ENCODE assay signal across 16 cellular contexts in the genomic region with DNA sequence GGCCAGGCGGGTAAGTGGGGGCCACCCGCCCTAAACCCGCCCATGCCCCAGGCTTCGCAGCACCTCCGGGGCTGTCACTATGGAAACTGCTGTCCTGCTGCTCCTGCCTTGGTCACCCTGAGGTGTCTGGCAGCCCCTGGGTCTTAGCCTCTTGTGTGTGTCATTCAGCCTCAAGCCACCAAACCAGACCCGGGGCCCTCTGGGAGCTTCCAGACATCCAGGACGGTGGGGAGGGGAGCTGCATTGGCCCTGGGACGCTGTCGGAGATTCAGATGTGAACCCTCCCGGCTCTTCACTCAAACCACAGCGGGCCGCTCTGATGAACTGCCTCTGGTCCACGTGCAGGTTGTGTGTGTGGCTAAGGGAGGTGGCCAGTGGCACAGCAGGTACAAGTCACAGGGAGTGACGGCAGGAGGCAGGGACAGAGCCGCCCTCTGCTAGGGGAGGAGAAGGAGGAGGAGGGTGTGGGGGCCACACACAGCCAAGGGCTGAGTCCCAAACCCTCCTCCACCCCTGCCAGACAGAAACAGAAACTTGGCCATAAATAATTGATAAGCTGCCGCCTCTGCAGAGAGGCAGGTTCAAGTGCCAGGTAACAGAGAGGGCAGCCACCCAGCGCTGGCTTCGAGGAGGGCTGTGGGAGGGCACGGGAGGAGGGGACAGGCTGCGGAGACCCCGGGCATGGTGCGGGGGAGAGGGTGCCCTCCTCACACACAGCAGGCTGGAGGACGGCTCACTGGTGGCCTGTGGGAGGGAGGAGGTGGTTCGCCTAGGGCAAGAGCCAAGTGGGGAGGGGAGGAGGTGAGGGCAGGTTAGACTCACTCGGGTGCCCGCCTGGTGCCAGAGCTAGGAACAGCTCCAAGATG. TPM values are rescaled to one million over a fixed set of nuclear protein-coding genes. Genes with fewer than 3 reads are reported as not detected.
DNase-seq lines count a peak whose midpoint lies in the region; ATAC-seq and TF ChIP-seq lines count a peak whose summit lies in the region.
"Had no signal": no experiment of that assay in that cellular context is flagged by ENCODE, and none has a peak within 500 bp of the region (broad histone marks: within the 10 kb centered on the region; RNA-seq: fewer than 3 reads in every experiment).

No MANE protein-coding gene starts in this region.

- H3K36me3 ChIP-seq in esophagus (ENCODE audit: control insufficient read depth in 2 of 2, insufficient read depth in 2 of 2, low read length in 1 of 2) (no peaks in the 10 kb centered on the region), osteoblast (ENCODE audit: insufficient read depth, low read length) (no peaks in the 10 kb centered on the region)

- no peaks in the 10 kb centered on the region for H3K9me3 Mint-ChIP-seq in activated CD8-positive, alpha-beta T cell treated with anti-CD3 and anti-CD28 coated beads, Interleukin-2, amount 10 ng/mL, durations not matched to agents 7 days and 5 days (ENCODE audit: insufficient read depth)
- H3K9me3 Mint-ChIP-seq: activated naive CD8-positive, alpha-beta T cell treated with anti-CD3 and anti-CD28 coated beads, Interleukin-2, amount 50 U/mL, for 24 hours had no signal

- no peaks in the 10 kb centered on the region for H4K20me1 ChIP-seq in osteoblast (ENCODE audit: insufficient read depth, low read length)

- ATAC-seq in activated CD8-positive, alpha-beta T cell treated with anti-CD3 and anti-CD28 coated beads, Interleukin-2, amount 10 ng/mL, durations not matched to agents 7 days and 5 days = no peak
- no peak for ATAC-seq in sciatic nerve
- ATAC-seq: activated naive CD8-positive, alpha-beta T cell treated with anti-CD3 and anti-CD28 coated beads, Interleukin-2, amount 50 U/mL, for 24 hours had no signal

- TF ChIP-seq CTCF in osteoblast (IDR thresholded peaks at IDR 0.05; ENCODE audit: extremely low read depth, low read depth, low read length) (no peak), foreskin fibroblast (IDR thresholded peaks at IDR 0.05; ENCODE audit: low read depth, low read length) (no peak)

- no peak overlapping the region for H3K4me2 ChIP-seq in osteoblast (ENCODE audit: insufficient read depth, low read length)

- H3K27ac ChIP-seq in esophagus (ENCODE audit: low read depth in 2 of 2, low read length in 1 of 2) (peak overlapping the region; percentile 97 to 98), osteoblast (ENCODE audit: low read depth, low read length) (no peak overlapping the region)
- H3K27ac ChIP-seq: coronary artery had no signal

- H3K27ac Mint-ChIP-seq in activated CD8-positive, alpha-beta T cell treated with anti-CD3 and anti-CD28 coated beads, Interleukin-2, amount 10 ng/mL, durations not matched to agents 7 days and 5 days = no peak overlapping the region
- H3K27ac Mint-ChIP-seq: activated naive CD8-positive, alpha-beta T cell treated with anti-CD3 and anti-CD28 coated beads, Interleukin-2, amount 50 U/mL, for 24 hours had no signal

- intact Hi-C loops in sciatic nerve (cut with DNase I) = loop anchor here (5.0 kb wide), 1 partner anchor 172 kb away; no protein-coding TSS in a partner anchor

- H3K4me3 ChIP-seq in esophagus (ENCODE audit: low read depth in 1 of 2, low read length in 2 of 2) (peak overlapping the region; percentile 36 to 38), osteoblast (ENCODE audit: insufficient read depth, low read length) (no peak overlapping the region), foreskin fibroblast (ENCODE audit: low read depth in 1 of 2, low read length in 2 of 2) (no peak overlapping the region)
- H3K4me3 ChIP-seq: coronary artery had no signal

- 47 to 48% methylated on average over 26 of the region's 26 CpGs for WGBS in esophagus, 2 donors

- DNase-seq in DMS79 (lab: John Stamatoyannopoulos, UW) (peak; percentile 74), NCI-H1417 treated with DMSO at 0.1 percent for 48 hours (lab: John Stamatoyannopoulos, UW) (peak; percentile 61), osteoblast (ENCODE audit: insufficient read length, low spot score, missing footprints) (peak; percentile 73), foreskin fibroblast (no peak), glomerular visceral epithelial cell (ENCODE audit: extremely low spot score) (no peak), sciatic nerve (ENCODE audit: low spot score) (no peak)
- DNase-seq in activated CD8-positive, alpha-beta T cell treated with anti-CD3 and anti-CD28 coated beads, Interleukin-2, amount 10 ng/mL, durations not matched to agents 7 days and 5 days = no peak
- DNase-seq: activated CD4-positive, CD25-positive, alpha-beta regulatory T cell; activated naive CD8-positive, alpha-beta T cell treated with anti-CD3 and anti-CD28 coated beads, Interleukin-2, amount 50 U/mL, for 24 hours; activated T-cell treated with anti-CD3 and anti-CD28 coated beads for 4 hours; C1 segment of cervical spinal cord; NCI-H2227 treated with DMSO at 0.1 percent for 48 hours had no signal

- H2AFZ ChIP-seq in osteoblast (ENCODE audit: low read length) = no peak overlapping the region

- H3K27me3 Mint-ChIP-seq in activated CD8-positive, alpha-beta T cell treated with anti-CD3 and anti-CD28 coated beads, Interleukin-2, amount 10 ng/mL, durations not matched to agents 7 days and 5 days (ENCODE audit: low read depth) = peaks cover 4% of the 10 kb centered on the region
- H3K27me3 Mint-ChIP-seq: activated naive CD8-positive, alpha-beta T cell treated with anti-CD3 and anti-CD28 coated beads, Interleukin-2, amount 50 U/mL, for 24 hours had no signal

- H3K36me3 Mint-ChIP-seq in activated CD8-positive, alpha-beta T cell treated with anti-CD3 and anti-CD28 coated beads, Interleukin-2, amount 10 ng/mL, durations not matched to agents 7 days and 5 days (ENCODE audit: low read depth) = no peaks in the 10 kb centered on the region

- H3K4me1 Mint-ChIP-seq in activated CD8-positive, alpha-beta T cell treated with anti-CD3 and anti-CD28 coated beads, Interleukin-2, amount 10 ng/mL, durations not matched to agents 7 days and 5 days (ENCODE audit: low read depth) = peaks cover 65% of the 10 kb centered on the region

- H3K4me1 ChIP-seq in esophagus (ENCODE audit: control insufficient read depth in 2 of 2, insufficient read depth in 2 of 2, low read length in 1 of 2) (peaks cover 21 to 45% of the 10 kb centered on the region in 2 donors), osteoblast (ENCODE audit: insufficient read depth, low read length) (peaks cover 27% of the 10 kb centered on the region)

- no peaks in the 10 kb centered on the region for H3K9me3 ChIP-seq in esophagus (ENCODE audit: control insufficient read depth in 2 of 2, insufficient read depth in 1 of 2, low read depth in 1 of 2, low read length in 1 of 2)
- H3K9me3 ChIP-seq in osteoblast (ENCODE audit: low read depth, low read length) = no peaks in the 10 kb centered on the region

- H3K4me3 Mint-ChIP-seq in activated CD8-positive, alpha-beta T cell treated with anti-CD3 and anti-CD28 coated beads, Interleukin-2, amount 10 ng/mL, durations not matched to agents 7 days and 5 days = no peak overlapping the region
- H3K4me3 Mint-ChIP-seq: activated naive CD8-positive, alpha-beta T cell treated with anti-CD3 and anti-CD28 coated beads, Interleukin-2, amount 50 U/mL, for 24 hours had no signal

- POLR2A ChIA-PET in activated CD8-positive, alpha-beta T cell treated with anti-CD3 and anti-CD28 coated beads, Interleukin-2, amount 10 ng/mL, durations not matched to agents 7 days and 5 days (lab: Charles Lee) = interaction anchor here (0.6 to 1.0 kb wide), 3 partner anchors 53 to 94 kb away, joined by 3 to 5 read pairs (median 3); no protein-coding TSS in a partner anchor

- no peaks in the 10 kb centered on the region for H3K79me2 ChIP-seq in osteoblast (ENCODE audit: insufficient read depth, low read length)

- H3K27me3 ChIP-seq in esophagus (ENCODE audit: control insufficient read depth in 1 of 2, insufficient read depth in 2 of 2, low read length in 2 of 2) (no peaks in the 10 kb centered on the region), osteoblast (ENCODE audit: insufficient read depth, low read length) (no peaks in the 10 kb centered on the region)

- CTCF ChIA-PET in activated CD8-positive, alpha-beta T cell treated with anti-CD3 and anti-CD28 coated beads, Interleukin-2, amount 10 ng/mL, durations not matched to agents 7 days and 5 days (lab: Charles Lee) = interaction anchor here (0.7 to 1.9 kb wide), 4 partner anchors 18 to 191 kb away, joined by 3 to 4 read pairs (median 3); a partner anchor contains a TSS

RNA-seq across cellular contexts. Expression of a gene that starts 8.0 kb away (rescaled TPM):
- polyA plus RNA-seq in esophagus = not detected
- total RNA-seq in osteoblast (0.59 TPM in 1 of 2 replicates, not detected in the other), sciatic nerve (1.4 TPM)
- total RNA-seq in activated CD8-positive, alpha-beta T cell treated with anti-CD3 and anti-CD28 coated beads, Interleukin-2, amount 10 ng/mL, durations not matched to agents 7 days and 5 days = under 1 TPM; 0.60 to 0.90 TPM
- total RNA-seq: mononuclear cell, pulmonary artery endothelial cell had no signal

RNA-seq across cellular contexts. Expression of a gene that starts 21.0 kb away (rescaled TPM):
- polyA plus RNA-seq in esophagus = 10 to 100 TPM in 1 of 2 donors, 1 to 10 TPM in 1; 7.5 to 13.0 TPM
- total RNA-seq in osteoblast = 0.59 and 0.72 TPM in 2 replicates
- 1 to 10 TPM; 4.2 to 5.0 TPM for total RNA-seq in activated CD8-positive, alpha-beta T cell treated with anti-CD3 and anti-CD28 coated beads, Interleukin-2, amount 10 ng/mL, durations not matched to agents 7 days and 5 days
- total RNA-seq in sciatic nerve = 3.4 TPM

RNA-seq across cellular contexts. Expression of a gene that starts 21.0 kb away (rescaled TPM):
- polyA plus RNA-seq in esophagus = 10 to 100 TPM; 34.0 to 58.9 TPM
- 19.2 and 22.4 TPM in 2 replicates for total RNA-seq in osteoblast
- 10 to 100 TPM; 27.8 to 28.9 TPM for total RNA-seq in activated CD8-positive, alpha-beta T cell treated with anti-CD3 and anti-CD28 coated beads, Interleukin-2, amount 10 ng/mL, durations not matched to agents 7 days and 5 days
- 45.3 TPM for total RNA-seq in sciatic nerve

RNA-seq across cellular contexts. Expression of a gene that starts 53.3 kb away (rescaled TPM):
- polyA plus RNA-seq in esophagus = 1 to 10 TPM; 3.9 to 5.3 TPM
- total RNA-seq in osteoblast = 4.0 and 6.5 TPM in 2 replicates
- 1 to 10 TPM in 1 of 2 experiments, under 1 TPM in 1; 0.11 to 1.3 TPM for total RNA-seq in activated CD8-positive, alpha-beta T cell treated with anti-CD3 and anti-CD28 coated beads, Interleukin-2, amount 10 ng/mL, durations not matched to agents 7 days and 5 days
- 17.8 TPM for total RNA-seq in sciatic nerve
- total RNA-seq: mononuclear cell had no signal

Comparison
In these comparisons a context has a peak if more than half of its experiments do, and no peak if none do; other contexts are left out.
1. DNase-seq: peak in DMS79 (single experiment), NCI-H1417 treated with DMSO at 0.1 percent for 48 hours (single experiment) and osteoblast (single experiment); none in activated CD8-positive, alpha-beta T cell treated with anti-CD3 and anti-CD28 coated beads, Interleukin-2, amount 10 ng/mL, durations not matched to agents 7 days and 5 days (single experiment), foreskin fibroblast (0 of 2), glomerular visceral epithelial cell (single experiment) and sciatic nerve (single experiment).
2. H3K4me3 ChIP-seq: peak in esophagus (2 of 2); none in osteoblast (single experiment) and foreskin fibroblast (0 of 2).